In the genomic region with DNA sequence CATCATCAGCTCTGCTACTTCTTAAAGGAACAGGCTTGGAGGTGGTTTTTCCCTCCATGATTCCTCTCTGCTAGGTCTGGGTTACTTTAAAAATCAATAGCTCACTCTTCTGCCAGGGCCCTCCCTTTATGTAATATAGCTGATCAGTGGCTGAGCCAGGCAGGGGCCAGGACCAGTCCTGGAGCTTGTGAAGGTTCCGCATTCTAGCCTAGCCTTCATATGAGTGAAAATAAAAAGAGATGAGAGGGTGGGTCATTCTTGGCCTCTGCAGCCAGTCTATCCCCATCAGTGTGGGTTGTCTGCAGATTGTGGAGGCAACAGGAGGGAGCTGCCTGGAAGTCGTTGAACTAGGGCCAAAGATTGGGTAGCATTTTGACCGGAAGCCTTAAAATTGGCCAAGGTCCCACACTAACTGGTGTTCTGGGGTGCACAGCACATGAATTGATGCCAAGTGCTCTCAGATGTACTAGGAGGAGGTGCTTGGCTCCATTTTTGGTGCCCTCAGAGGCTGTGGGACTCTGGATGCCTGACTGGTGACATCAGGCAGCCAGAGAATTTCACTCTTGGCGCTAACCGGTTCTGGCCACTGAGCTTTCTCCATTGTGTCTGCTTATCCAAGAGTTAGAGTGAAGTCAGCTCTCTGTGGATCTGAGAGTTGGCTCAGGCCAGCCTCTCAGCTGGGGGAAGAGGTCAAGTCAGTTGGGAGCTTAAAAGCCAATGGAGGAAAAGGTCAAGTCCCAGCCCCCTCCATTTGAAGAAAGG, we compare ENCODE assay signal across 7 cellular contexts.
A peak's percentile ranks its signal among the peaks of the same experiment; 100 is the strongest.
DNase-seq lines count a peak whose midpoint lies in the region; ATAC-seq and TF ChIP-seq lines count a peak whose summit lies in the region.
"Not testable (repeated sequence)": the region's sequence is repeated elsewhere in the genome, so short reads cannot be mapped to it uniquely, and the experiment has no call there.

No MANE protein-coding gene starts in this region.

- H2AK9ac ChIP-seq in IMR-90 (replicated peaks; ENCODE audit: low read depth, low read length, poor library complexity): not testable (repeated sequence)

- not testable (repeated sequence) for H3K14ac ChIP-seq in IMR-90 (replicated peaks; ENCODE audit: low read depth, low read length)

- H4K91ac ChIP-seq in IMR-90 (ENCODE audit: insufficient read depth, low read depth, low read length): not testable (repeated sequence)

- not testable (repeated sequence) for H3K4me2 ChIP-seq in IMR-90 (ENCODE audit: low read depth, low read length)

- not testable (repeated sequence) for H3K9me1 ChIP-seq in IMR-90 (ENCODE audit: insufficient read depth, low read length)

- not testable (repeated sequence) for H2BK120ac ChIP-seq in IMR-90 (ENCODE audit: low read depth, low read length)

- H2AFZ ChIP-seq in IMR-90 (replicated peaks; ENCODE audit: low read length, poor library complexity): not testable (repeated sequence)

- not testable (repeated sequence) for H3K56ac ChIP-seq in IMR-90 (ENCODE audit: extremely low read depth, insufficient read depth, low read length)

- no CpG with 5 or more reads among the region's 5 CpGs for WGBS in IMR-90 (ENCODE audit: extremely low coverage in 2 of 2, insufficient read length in 1 of 2), 2 experiments
- no CpG with 5 or more reads among the region's 5 CpGs for WGBS in gastroesophageal sphincter (ENCODE audit: low coverage in 1 of 2), 2 donors
- WGBS in heart right ventricle, 2 donors: no CpG with 5 or more reads among the region's 5 CpGs
- no CpG with 5 or more reads among the region's 5 CpGs for WGBS in lung, 2 donors
- no CpG with 5 or more reads among the region's 5 CpGs for WGBS in psoas muscle, 3 donors
- WGBS in upper lobe of left lung, 2 donors: no CpG with 5 or more reads among the region's 5 CpGs

- CTCF ChIA-PET in IMR-90 (lab: Yijun Ruan, JAX): not testable (repeated sequence)

- dilution Hi-C loops in IMR-90 (cut with HindIII; ENCODE audit: low sequenced_read_pairs, unreplicated experiment): not testable (repeated sequence)

- not testable (repeated sequence) for H2BK20ac ChIP-seq in IMR-90 (ENCODE audit: low read depth, low read length)

- intact Hi-C loops in IMR-90 (cut with micrococcal nuclease); heart right ventricle (cut with DNase I); psoas muscle (cut with DNase I): not testable (repeated sequence)

- not testable (repeated sequence) for H2BK5ac ChIP-seq in IMR-90 (ENCODE audit: low read depth, low read length, poor library complexity, severe bottlenecking)

- not testable (repeated sequence) for DNase-seq in IMR-90; heart right ventricle; left lobe of liver (ENCODE audit: low spot score); lung (ENCODE audit: low spot score); psoas muscle; upper lobe of left lung

- not testable (repeated sequence) for H3K18ac ChIP-seq in IMR-90 (ENCODE audit: low read depth, low read length)

- ATAC-seq in IMR-90 (ENCODE audit: low read depth) (peak; percentile 97), gastroesophageal sphincter (peak; percentile 88), heart right ventricle (peak; percentile 86 to 96 (median 94)), left lobe of liver (peak; percentile 70), lung (ENCODE audit: insufficient read depth, low FRiP score) (peak; percentile 57), psoas muscle (peak; percentile 86 to 90 (median 88)), upper lobe of left lung (ENCODE audit: low FRiP score in 2 of 2) (peak; percentile 87 to 94)

- not testable (repeated sequence) for TF ChIP-seq EP300 in gastroesophageal sphincter (IDR thresholded peaks at IDR 0.05); upper lobe of left lung (IDR thresholded peaks at IDR 0.05)

- not testable (repeated sequence) for TF ChIP-seq CTCF in IMR-90 (conservative IDR thresholded peaks at IDR 0.05; ENCODE audit: low read depth, low read length); gastroesophageal sphincter (IDR thresholded peaks at IDR 0.05); heart right ventricle (IDR thresholded peaks at IDR 0.05); lung (IDR thresholded peaks at IDR 0.05; ENCODE audit: control extremely low read depth, extremely low read depth); psoas muscle (IDR thresholded peaks at IDR 0.05); upper lobe of left lung (IDR thresholded peaks at IDR 0.05)

- not testable (repeated sequence) for H3K4ac ChIP-seq in IMR-90 (ENCODE audit: low read depth, low read length)

- not testable (repeated sequence) for H3K4me3 ChIP-seq in IMR-90 (ENCODE audit: insufficient read depth, low read depth, low read length); gastroesophageal sphincter; heart right ventricle; lung; psoas muscle; upper lobe of left lung

- H3K9ac ChIP-seq in IMR-90 (ENCODE audit: low read depth, low read length): not testable (repeated sequence)

- H3K4me1 ChIP-seq in IMR-90 (ENCODE audit: control insufficient read depth, insufficient read depth, low read length); gastroesophageal sphincter; heart right ventricle; lung (ENCODE audit: control insufficient read depth in 2 of 2, insufficient read depth in 2 of 2, low read length in 2 of 2); psoas muscle; upper lobe of left lung: not testable (repeated sequence)

- in situ Hi-C loops in IMR-90 (cut with MboI; ENCODE audit: low sequenced_read_pairs): not testable (repeated sequence)

- BruUV-seq in IMR-90 (replicated peaks; lab: Mats Ljungman, UMichigan): not testable (repeated sequence)

- H3K27me3 ChIP-seq in IMR-90 (ENCODE audit: control insufficient read depth, insufficient read depth, low read length); gastroesophageal sphincter; heart right ventricle; lung (ENCODE audit: control insufficient read depth, insufficient read depth); psoas muscle (ENCODE audit: insufficient read depth in 3 of 3, low read length in 2 of 3); upper lobe of left lung: not testable (repeated sequence)

- H3K9me3 ChIP-seq in IMR-90 (ENCODE audit: control insufficient read depth, insufficient read depth, low read length); gastroesophageal sphincter; heart right ventricle; lung (ENCODE audit: control insufficient read depth in 2 of 2, insufficient read depth in 1 of 2, low read length in 1 of 2); psoas muscle; upper lobe of left lung: not testable (repeated sequence)

- H3K27ac ChIP-seq in IMR-90 (ENCODE audit: insufficient read depth, low read length); gastroesophageal sphincter; heart right ventricle; lung (ENCODE audit: low read depth in 1 of 2, low read length in 1 of 2); psoas muscle; upper lobe of left lung: not testable (repeated sequence)

- TF ChIP-seq RAD21 in IMR-90 (IDR thresholded peaks at IDR 0.05; ENCODE audit: low read length): not testable (repeated sequence)

- H4K5ac ChIP-seq in IMR-90 (ENCODE audit: low read depth, low read length): not testable (repeated sequence)

- not testable (repeated sequence) for H3K79me1 ChIP-seq in IMR-90 (ENCODE audit: low read depth in 1 of 2, low read length in 2 of 2)

- not testable (repeated sequence) for TF ChIP-seq POLR2A in IMR-90 (IDR thresholded peaks at IDR 0.05; ENCODE audit: low read depth, low read length); gastroesophageal sphincter (IDR thresholded peaks at IDR 0.05); upper lobe of left lung (IDR thresholded peaks at IDR 0.05)

- not testable (repeated sequence) for H2AK5ac ChIP-seq in IMR-90 (ENCODE audit: low read depth, low read length)

- H3K23ac ChIP-seq in IMR-90 (ENCODE audit: low read depth, low read length): not testable (repeated sequence)

- not testable (repeated sequence) for H4K8ac ChIP-seq in IMR-90 (ENCODE audit: low read depth in 2 of 2, low read length in 2 of 2)

- not testable (repeated sequence) for H4K20me1 ChIP-seq in IMR-90 (ENCODE audit: insufficient read depth, low read length)

- not testable (repeated sequence) for H3K36me3 ChIP-seq in IMR-90 (ENCODE audit: control insufficient read depth, insufficient read depth, low read length); gastroesophageal sphincter; heart right ventricle; lung (ENCODE audit: control insufficient read depth in 2 of 2, insufficient read depth in 2 of 2, low read length in 2 of 2); psoas muscle (ENCODE audit: insufficient read depth in 1 of 2, low read depth in 1 of 2); upper lobe of left lung

- POLR2A ChIA-PET in IMR-90 (lab: Charles Lee; ENCODE audit: unreplicated experiment): not testable (repeated sequence)

- H2BK15ac ChIP-seq in IMR-90 (ENCODE audit: low read depth, low read length): not testable (repeated sequence)
